In the genomic region with DNA sequence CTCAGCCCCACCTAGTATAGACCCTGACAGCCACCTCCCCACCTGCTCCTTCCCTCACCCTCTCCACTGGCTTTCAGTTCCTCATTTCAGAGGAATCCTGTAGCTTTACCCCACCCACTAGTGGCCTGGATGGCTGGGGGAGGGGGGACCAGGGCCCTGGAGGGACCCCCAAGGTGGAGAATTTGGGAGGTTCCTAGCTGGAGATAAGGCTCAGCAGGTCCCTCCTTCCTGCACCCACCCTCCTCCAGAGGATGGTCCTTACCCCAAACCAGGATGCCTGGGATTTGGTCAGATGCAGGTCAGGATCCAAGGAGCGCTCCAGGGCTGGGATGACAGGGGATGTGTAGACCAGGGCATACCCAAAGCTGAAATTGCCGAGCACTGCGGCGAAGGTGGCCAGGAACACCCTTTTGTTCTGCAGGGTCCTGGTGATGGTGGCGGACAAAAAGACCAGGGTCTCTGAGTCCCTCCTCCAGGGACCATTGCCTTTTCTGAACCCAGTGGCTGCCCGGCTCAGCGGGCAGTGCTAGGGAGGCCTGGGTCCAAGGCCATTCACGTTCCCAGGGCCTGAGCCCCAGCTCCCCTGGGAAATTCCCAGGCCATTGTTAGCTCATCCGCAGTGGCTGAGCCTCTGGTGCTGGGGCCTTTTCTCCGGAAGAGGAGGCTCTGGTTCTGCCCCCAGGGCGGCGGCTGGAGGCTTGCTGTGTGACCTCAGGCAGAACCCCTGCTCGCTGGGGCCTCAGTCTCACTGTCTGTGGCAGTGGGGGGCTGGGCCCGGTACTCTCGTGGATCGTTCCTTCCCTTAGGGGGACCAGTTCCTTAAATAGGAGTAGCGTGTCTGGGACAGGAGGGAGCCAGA, we compare ENCODE assay signal across 7 cellular contexts. TPM values are rescaled to one million over a fixed set of nuclear protein-coding genes. Genes with fewer than 3 reads are reported as not detected.
DNase-seq lines count a peak whose midpoint lies in the region; ATAC-seq and TF ChIP-seq lines count a peak whose summit lies in the region.
"Had no signal": no experiment of that assay in that cellular context is flagged by ENCODE, and none has a peak within 500 bp of the region (broad histone marks: within the 10 kb centered on the region; RNA-seq: fewer than 3 reads in every experiment).

No MANE protein-coding gene starts in this region.

- peak overlapping the region; percentile 98 for H3K4me2 ChIP-seq in HCT116 (ENCODE audit: low read length)

- H3K4me3 ChIP-seq in GM06990 (replicated peaks; ENCODE audit: low read depth, low read length): peak overlapping the region; percentile 88
- peak overlapping the region; percentile 68 to 83 for H3K4me3 ChIP-seq in HCT116 (replicated peaks in 1 of 2; ENCODE audit: low read depth in 1 of 2, low read length in 2 of 2)
- H3K4me3 ChIP-seq in RWPE2 (ENCODE audit: severe bottlenecking): peak overlapping the region; percentile 53

- H3K27ac ChIP-seq in HCT116 (ENCODE audit: low read depth, low read length): peak overlapping the region; percentile 59; the same call in 1 of the 2 replicates
- H3K27ac ChIP-seq in RWPE2 (ENCODE audit: poor library complexity, severe bottlenecking): peak overlapping the region; percentile 45
- H3K27ac ChIP-seq in temporal lobe (ENCODE audit: low read depth, low read length): peak overlapping the region; percentile 38

- CTCF ChIA-PET in HCT116 (lab: Charles Lee): interaction anchor here (0.9 kb wide), 2 partner anchors 81 to 292 kb away, joined by 3 to 4 read pairs; no protein-coding TSS in a partner anchor

- TF ChIP-seq RAD21 in HCT116 (IDR thresholded peaks at IDR 0.05; ENCODE audit: low read depth): no peak

- H2AFZ ChIP-seq in HCT116 (ENCODE audit: low read depth, low read length, poor library complexity, severe bottlenecking): no peak overlapping the region

- H3K36me3 ChIP-seq in GM06990 (ENCODE audit: control insufficient read depth, insufficient read depth, low read length): peaks cover 30% of the 10 kb centered on the region
- H3K36me3 ChIP-seq in HCT116 (ENCODE audit: control insufficient read depth in 1 of 2, insufficient read depth in 2 of 2, low read length in 2 of 2): no peaks in the 10 kb centered on the region
- H3K36me3 ChIP-seq in RWPE2 (ENCODE audit: low read depth): peaks cover 27% of the 10 kb centered on the region

- intact Hi-C loops in HCT116 (cut with micrococcal nuclease): no loop called here
- intact Hi-C loops in left ventricle myocardium superior (cut with micrococcal nuclease): no loop called here

- no peak for TF ChIP-seq POLR2A in HCT116 (IDR thresholded peaks at IDR 0.05; ENCODE audit: borderline replicate concordance, extremely low read depth, insufficient read depth, insufficient read length)

- no TSS peak for BruUV-seq in HCT116 (replicated peaks; lab: Mats Ljungman, UMichigan)

- ATAC-seq in HCT116: peak; percentile 12
- peak; percentile 20 for ATAC-seq in RWPE2 (ENCODE audit: low read depth)
- ATAC-seq in left ventricle myocardium superior: peak; percentile 35

- POLR2A ChIA-PET in HCT116 (lab: Charles Lee): interaction anchor here (1.0 kb wide), 1 partner anchor 101 kb away, joined by 3 read pairs; no protein-coding TSS in a partner anchor

- no peaks in the 10 kb centered on the region for H4K20me1 ChIP-seq in HCT116 (ENCODE audit: insufficient read depth)

- H3K27me3 ChIP-seq in GM06990 (replicated peaks; ENCODE audit: control insufficient read depth, insufficient read depth, low read length): no peaks in the 10 kb centered on the region
- no peaks in the 10 kb centered on the region for H3K27me3 ChIP-seq in HCT116 (ENCODE audit: insufficient read depth, low read length)
- H3K27me3 ChIP-seq in RWPE2 (ENCODE audit: insufficient read depth, poor library complexity, severe bottlenecking): no peaks in the 10 kb centered on the region

- DNase-seq in GM06990 (ENCODE audit: extremely low read depth, insufficient read length) (peak; percentile 66), HCT116 (ENCODE audit: low read depth, low spot score) (no peak), RWPE2 (ENCODE audit: low spot score) (no peak), left ventricle myocardium superior (peak; percentile 51), COR-L47 (lab: John Stamatoyannopoulos, UW) (no peak)

- RAD21 ChIA-PET in HCT116 (lab: Charles Lee; ENCODE audit: low non-redundant PET in 1 of 2, low total read pairs in 2 of 2, uncharacterized antibody in 2 of 2, unreplicated experiment in 2 of 2): interaction anchor here in 1 of 2 experiments (0.6 kb wide), 1 partner anchor 29 kb away, joined by 4 read pairs; no protein-coding TSS in a partner anchor

- H3K9me3 ChIP-seq in HCT116 (ENCODE audit: control insufficient read depth in 1 of 2, insufficient read depth in 1 of 2, low read depth in 1 of 2, low read length in 2 of 2): no peaks in the 10 kb centered on the region
- no peaks in the 10 kb centered on the region for H3K9me3 ChIP-seq in RWPE2 (ENCODE audit: severe bottlenecking)

- H3K9me2 ChIP-seq in HCT116 (ENCODE audit: insufficient read depth): no peaks in the 10 kb centered on the region

- H3K4me1 ChIP-seq in HCT116 (ENCODE audit: control insufficient read depth in 1 of 2, insufficient read depth in 2 of 2, low read length in 2 of 2) (peaks cover 13 to 21% of the 10 kb centered on the region in 2 experiments; a peak in 3 of 4 replicates), RWPE2 (ENCODE audit: insufficient read depth, poor library complexity, severe bottlenecking) (no peaks in the 10 kb centered on the region)

- H3K79me2 ChIP-seq in HCT116 (ENCODE audit: insufficient read depth, low read length): peaks cover 6% of the 10 kb centered on the region; the same call in 1 of the 2 replicates

- H3K9ac ChIP-seq in HCT116 (ENCODE audit: low read length): peak overlapping the region; percentile 75

- no peak for TF ChIP-seq CTCF in GM06990 (IDR thresholded peaks at IDR 0.05; ENCODE audit: insufficient read depth, low read length, poor library complexity, severe bottlenecking)
- TF ChIP-seq CTCF in HCT116 (IDR thresholded peaks at IDR 0.05 in 2 of 3, conservative IDR thresholded peaks at IDR 0.05 in 1 of 3; ENCODE audit: borderline replicate concordance in 1 of 3, insufficient read depth in 1 of 3, low read depth in 2 of 3, low read length in 2 of 3): no peak
- TF ChIP-seq CTCF in RWPE2 (IDR thresholded peaks at IDR 0.05; ENCODE audit: poor library complexity, severe bottlenecking): no peak

TF ChIP-seq in HCT116, 20 proteins besides CTCF, POLR2A, EP300 and RAD21:
- TF ChIP-seq, protein P1, sequence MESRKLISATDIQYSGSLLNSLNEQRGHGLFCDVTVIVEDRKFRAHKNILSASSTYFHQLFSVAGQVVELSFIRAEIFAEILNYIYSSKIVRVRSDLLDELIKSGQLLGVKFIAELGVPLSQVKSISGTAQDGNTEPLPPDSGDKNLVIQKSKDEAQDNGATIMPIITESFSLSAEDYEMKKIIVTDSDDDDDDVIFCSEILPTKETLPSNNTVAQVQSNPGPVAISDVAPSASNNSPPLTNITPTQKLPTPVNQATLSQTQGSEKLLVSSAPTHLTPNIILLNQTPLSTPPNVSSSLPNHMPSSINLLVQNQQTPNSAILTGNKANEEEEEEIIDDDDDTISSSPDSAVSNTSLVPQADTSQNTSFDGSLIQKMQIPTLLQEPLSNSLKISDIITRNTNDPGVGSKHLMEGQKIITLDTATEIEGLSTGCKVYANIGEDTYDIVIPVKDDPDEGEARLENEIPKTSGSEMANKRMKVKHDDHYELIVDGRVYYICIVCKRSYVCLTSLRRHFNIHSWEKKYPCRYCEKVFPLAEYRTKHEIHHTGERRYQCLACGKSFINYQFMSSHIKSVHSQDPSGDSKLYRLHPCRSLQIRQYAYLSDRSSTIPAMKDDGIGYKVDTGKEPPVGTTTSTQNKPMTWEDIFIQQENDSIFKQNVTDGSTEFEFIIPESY (IDR thresholded peaks at IDR 0.05; ENCODE audit: extremely low read depth, insufficient replicate concordance, low read length): no peak
- TF ChIP-seq, protein P2, sequence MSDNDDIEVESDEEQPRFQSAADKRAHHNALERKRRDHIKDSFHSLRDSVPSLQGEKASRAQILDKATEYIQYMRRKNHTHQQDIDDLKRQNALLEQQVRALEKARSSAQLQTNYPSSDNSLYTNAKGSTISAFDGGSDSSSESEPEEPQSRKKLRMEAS (IDR thresholded peaks at IDR 0.05): no peak

RNA-seq across cellular contexts. Expression of a gene that starts 0.7 kb away (rescaled TPM):
- total RNA-seq in HCT116 (2021; ENCODE audit: unreplicated experiment) (10.7 TPM), left ventricle myocardium superior (2.4 TPM), temporal lobe (9.3 TPM)
- 4.8 and 5.0 TPM in 2 replicates for polyA plus RNA-seq in HCT116 (2012)

RNA-seq across cellular contexts. Expression of a gene that starts 18.4 kb away (rescaled TPM):
- total RNA-seq in HCT116 (2021; ENCODE audit: unreplicated experiment) (6.9 TPM), left ventricle myocardium superior (11.8 TPM), temporal lobe (19.4 TPM)
- 6.7 and 7.8 TPM in 2 replicates for polyA plus RNA-seq in HCT116 (2012)

RNA-seq across cellular contexts. Expression of a gene that starts 46.5 kb away (rescaled TPM):
- total RNA-seq in HCT116 (2021; ENCODE audit: unreplicated experiment) (not detected), left ventricle myocardium superior (not detected), temporal lobe (not detected)
- polyA plus RNA-seq in HCT116 (2012): not detected in 2 replicates
- polyA plus RNA-seq: adipose tissue had no signal

RNA-seq across cellular contexts. Expression of a gene that starts 56.1 kb away (rescaled TPM):
- total RNA-seq in HCT116 (2021; ENCODE audit: unreplicated experiment) (9.2 TPM), left ventricle myocardium superior (3.1 TPM), temporal lobe (2.2 TPM)
- polyA plus RNA-seq in HCT116 (2012): 9.7 and 11.4 TPM in 2 replicates

RNA-seq across cellular contexts. Expression of a gene that starts 56.3 kb away (rescaled TPM):
- total RNA-seq in HCT116 (2021; ENCODE audit: unreplicated experiment) (not detected), left ventricle myocardium superior (5.1 TPM), temporal lobe (2.7 TPM)
- polyA plus RNA-seq in HCT116 (2012): not detected in 2 replicates

Comparison
In these comparisons a context has a peak if more than half of its experiments do, and no peak if none do; other contexts are left out.
1. DNase-seq: peak in GM06990 (single experiment) and left ventricle myocardium superior (single experiment); none in HCT116 (single experiment), RWPE2 (single experiment) and COR-L47 (single experiment).
2. Peak in every context shown above with its lines, with median percentiles within 50 percentile points of each other: H3K4me3 ChIP-seq, ATAC-seq and H3K27ac ChIP-seq.